ENCODE assay signal across 27 cellular contexts in genomic region chr3:40572588-40572987, GRCh38.
"Had no signal": no experiment of that assay in that cellular context is flagged by ENCODE, and none has a peak within 500 bp of the region (broad histone marks: within the 10 kb centered on the region; RNA-seq: fewer than 3 reads in every experiment).

No MANE protein-coding gene starts in this region.

- H3K9me3 Mint-ChIP-seq: stimulated activated effector memory CD8-positive, alpha-beta T cell treated with anti-CD3 and anti-CD28 coated beads, Interleukin-12 subunit alpha, Interleukin-12 subunit beta, amount 100 ng/mL, for 72 hours; type B pancreatic cell had no signal

- H3K4me1 Mint-ChIP-seq: naive thymus-derived CD8-positive, alpha-beta T cell; stimulated activated effector memory CD8-positive, alpha-beta T cell treated with anti-CD3 and anti-CD28 coated beads, Interleukin-12 subunit alpha, Interleukin-12 subunit beta, amount 100 ng/mL, for 72 hours had no signal

- H3K27ac Mint-ChIP-seq: nephron progenitor cell; stimulated activated effector memory CD8-positive, alpha-beta T cell treated with anti-CD3 and anti-CD28 coated beads, Interleukin-12 subunit alpha, Interleukin-12 subunit beta, amount 100 ng/mL, for 72 hours; type B pancreatic cell had no signal

- ATAC-seq: foreskin keratinocyte; gastroesophageal sphincter; left lung; naive thymus-derived CD8-positive, alpha-beta T cell; psoas muscle; right cardiac atrium; stimulated activated effector memory CD8-positive, alpha-beta T cell treated with anti-CD3 and anti-CD28 coated beads, Interleukin-12 subunit alpha, Interleukin-12 subunit beta, amount 100 ng/mL, for 72 hours; stimulated activated naive CD8-positive, alpha-beta T cell treated with anti-CD3 and anti-CD28 coated beads, Interleukin-15, Interleukin-2, amounts not matched to agents 100 U/mL and 50 U/mL, for 24 hours had no signal

- H3K36me3 Mint-ChIP-seq: naive thymus-derived CD8-positive, alpha-beta T cell; stimulated activated effector memory CD8-positive, alpha-beta T cell treated with anti-CD3 and anti-CD28 coated beads, Interleukin-12 subunit alpha, Interleukin-12 subunit beta, amount 100 ng/mL, for 72 hours; type B pancreatic cell had no signal

- H3K36me3 ChIP-seq: esophagus muscularis mucosa, gastroesophageal sphincter, left lung, ovary, sigmoid colon, tibial artery had no signal

- H3K4me3 Mint-ChIP-seq: naive thymus-derived CD8-positive, alpha-beta T cell; nephron progenitor cell; stimulated activated effector memory CD8-positive, alpha-beta T cell treated with anti-CD3 and anti-CD28 coated beads, Interleukin-12 subunit alpha, Interleukin-12 subunit beta, amount 100 ng/mL, for 72 hours; type B pancreatic cell had no signal

- H3K9me3 ChIP-seq: gastroesophageal sphincter, ovary, psoas muscle, testis, tibial artery had no signal

- DNase-seq: dermis blood vessel endothelial cell; effector memory CD4-positive, alpha-beta T cell; foreskin keratinocyte; glutamatergic neuron; hypothalamus; kidney; left lung; mammary epithelial cell; naive thymus-derived CD8-positive, alpha-beta T cell; nephron progenitor cell; occipital lobe; ovary; posterior cingulate gyrus; psoas muscle; right cardiac atrium; sigmoid colon; stimulated activated CD4-positive, alpha-beta T cell treated with anti-CD3 and anti-CD28 coated beads, Interleukin-2, amount 100 ng/mL, for 24 hours; stimulated activated CD4-positive, alpha-beta T cell treated with anti-CD3 and anti-CD28 coated beads, Interleukin-4, amount 100 ng/mL, for 24 hours; stimulated activated naive CD8-positive, alpha-beta T cell treated with anti-CD3 and anti-CD28 coated beads, Interleukin-15, Interleukin-2, amounts not matched to agents 100 U/mL and 50 U/mL, for 24 hours; substantia nigra; testis; tibial artery had no signal

- H3K27me3 ChIP-seq: esophagus muscularis mucosa, gastroesophageal sphincter, left lung, ovary, sigmoid colon, testis, tibial artery had no signal

- H3K27ac ChIP-seq: coronary artery, esophagus muscularis mucosa, foreskin keratinocyte, gastroesophageal sphincter, left lung, ovary, psoas muscle, sigmoid colon, testis, tibial artery had no signal

- H3K27me3 Mint-ChIP-seq: type B pancreatic cell had no signal

- H3K4me1 ChIP-seq: esophagus muscularis mucosa, foreskin keratinocyte, gastroesophageal sphincter, left lung, psoas muscle, sigmoid colon, testis, tibial artery had no signal

- H3K4me3 ChIP-seq: coronary artery, esophagus muscularis mucosa, gastroesophageal sphincter, left lung, ovary, psoas muscle, sigmoid colon, testis, tibial artery had no signal
